Comparison of ENCODE assay signal across 9 cellular contexts in the genomic region with DNA sequence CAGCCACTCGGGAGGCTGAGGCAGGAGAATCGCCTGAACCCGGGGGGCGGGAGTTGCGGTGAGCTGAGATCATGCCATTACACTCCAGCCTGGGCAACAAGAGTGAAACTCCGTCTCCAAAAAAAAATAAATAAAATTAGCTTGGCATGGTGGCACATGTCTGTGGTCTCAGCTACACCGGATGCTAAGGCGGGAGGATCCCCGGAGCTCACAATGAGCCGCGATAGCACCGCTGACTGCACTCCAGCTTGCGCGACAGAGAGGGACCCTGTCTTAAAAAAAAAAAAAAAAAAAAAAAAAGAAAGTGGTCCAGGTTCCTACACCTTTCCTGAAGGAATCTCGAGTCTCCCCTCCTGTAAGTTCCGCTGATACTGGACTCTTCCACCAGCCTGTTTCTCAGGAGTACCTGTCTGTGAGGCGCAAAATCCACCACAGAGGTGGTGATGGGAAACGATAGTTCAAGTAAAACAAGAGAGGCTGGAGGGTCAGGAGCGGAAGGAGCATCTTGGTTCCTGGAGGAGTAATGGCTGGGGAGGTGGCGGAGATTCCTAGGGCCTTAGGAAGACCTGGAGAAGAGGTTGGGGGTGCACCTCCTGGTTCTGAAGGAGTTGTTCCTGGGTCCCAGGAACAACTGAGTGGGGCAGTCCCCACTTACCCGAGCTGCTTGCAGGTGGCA. TPM values are rescaled to one million over a fixed set of nuclear protein-coding genes. Genes with fewer than 3 reads are reported as not detected.
A peak's percentile ranks its signal among the peaks of the same experiment; 100 is the strongest.
DNase-seq lines count a peak whose midpoint lies in the region; FAIRE-seq and TF ChIP-seq lines count a peak whose summit lies in the region.
"Had no signal": no experiment of that assay in that cellular context is flagged by ENCODE, and none has a peak within 500 bp of the region (broad histone marks: within the 10 kb centered on the region; RNA-seq: fewer than 3 reads in every experiment).

No MANE protein-coding gene starts in this region.

- peak overlapping the region; percentile 68 for H3K27ac Mint-ChIP-seq in progenitor cell of endocrine pancreas

- H3K36me3 ChIP-seq in ES-I3 (ENCODE audit: insufficient read depth, low read length): peaks cover 9% of the 10 kb centered on the region; the same call in 1 of the 2 replicates
- H3K36me3 ChIP-seq: SJSA1 had no signal

- H3K4me1 Mint-ChIP-seq in progenitor cell of endocrine pancreas (ENCODE audit: low read depth): peaks cover 14% of the 10 kb centered on the region

- TF ChIP-seq CTCF in epithelial cell of proximal tubule (conservative IDR thresholded peaks at IDR 0.05; ENCODE audit: low read depth, low read length): no peak
- no peak for TF ChIP-seq CTCF in progenitor cell of endocrine pancreas (IDR thresholded peaks at IDR 0.05; ENCODE audit: unreplicated experiment)

- peaks cover 3% of the 10 kb centered on the region for H3K36me3 Mint-ChIP-seq in progenitor cell of endocrine pancreas (ENCODE audit: insufficient read depth)

- H3K4me1 ChIP-seq in ES-I3 (ENCODE audit: insufficient read depth, low read length): peaks cover 11% of the 10 kb centered on the region; the same call in 1 of the 2 replicates

- DNase-seq in RPMI7951 (ENCODE audit: low read depth) (peak; percentile 30), epithelial cell of proximal tubule (ENCODE audit: low read depth) (no peak), progenitor cell of endocrine pancreas (ENCODE audit: low spot score, unreplicated experiment) (no peak), ureter (ENCODE audit: low spot score) (no peak), GM12892 (ENCODE audit: insufficient read length) (no peak), NCI-H187 treated with DMSO at 0.1 percent for 48 hours (lab: John Stamatoyannopoulos, UW) (no peak)
- DNase-seq in activated CD4-positive, CD25-positive, alpha-beta regulatory T cell treated with anti-CD3 and anti-CD28 coated beads, Interleukin-2, amount 50 U/mL, for 72 hours: no peak

- no peak for FAIRE-seq in GM12892 (lab: Jason Lieb, UNC)

- no peaks in the 10 kb centered on the region for H3K9me3 Mint-ChIP-seq in progenitor cell of endocrine pancreas (ENCODE audit: low read depth)

- no peak for TF ChIP-seq POLR2A in GM12892 (IDR thresholded peaks at IDR 0.05; ENCODE audit: low read depth, low read length)

- H3K9ac ChIP-seq in ES-I3 (ENCODE audit: low read depth, low read length): peak overlapping the region; percentile 95

- H3K4me3 ChIP-seq in epithelial cell of proximal tubule (ENCODE audit: low read depth, low read length): peak overlapping the region; percentile 35
- H3K4me3 ChIP-seq: SJSA1 had no signal

- H3K4me3 Mint-ChIP-seq in progenitor cell of endocrine pancreas (ENCODE audit: low read depth): peak overlapping the region; percentile 82

- no peaks in the 10 kb centered on the region for H3K9me3 ChIP-seq in ES-I3 (ENCODE audit: control insufficient read depth, insufficient read depth, low read length)
- H3K9me3 ChIP-seq: SJSA1 had no signal

- peaks cover 8% of the 10 kb centered on the region for H3K27me3 Mint-ChIP-seq in progenitor cell of endocrine pancreas

RNA-seq across cellular contexts. Expression of a gene that starts 0.5 kb away (rescaled TPM):
- 0.60 and 0.78 TPM in 2 replicates for total RNA-seq in RPMI7951 (2014; rRNA removed; shearing (Covaris generic))
- total RNA-seq in epithelial cell of proximal tubule: 2.9 and 3.0 TPM in 2 replicates
- 5.4 and 6.9 TPM in 2 replicates for total RNA-seq in progenitor cell of endocrine pancreas
- total RNA-seq in ureter: 5.0 TPM
- polyA plus RNA-seq in GM12892 (2012; ENCODE audit: missing spikeins): not detected
- total RNA-seq: SJSA1 had no signal

RNA-seq across cellular contexts. Expression of a gene that starts 3.4 kb away (rescaled TPM):
- total RNA-seq in RPMI7951 (2014; rRNA removed; shearing (Covaris generic)): not detected in 2 replicates
- not detected in 2 replicates for total RNA-seq in epithelial cell of proximal tubule
- not detected in 2 replicates for total RNA-seq in progenitor cell of endocrine pancreas
- total RNA-seq in ureter: not detected
- not detected for polyA plus RNA-seq in GM12892 (2012; ENCODE audit: missing spikeins)
- total RNA-seq: SJSA1 had no signal

RNA-seq across cellular contexts. Expression of a gene that starts 5.3 kb away (rescaled TPM):
- total RNA-seq in RPMI7951 (2014; rRNA removed; shearing (Covaris generic)): 0.12 TPM in 1 of 2 replicates, not detected in the other
- total RNA-seq in epithelial cell of proximal tubule (not detected in 2 replicates), progenitor cell of endocrine pancreas (0.55 and 1.0 TPM in 2 replicates), ureter (0.91 TPM)
- not detected for polyA plus RNA-seq in GM12892 (2012; ENCODE audit: missing spikeins)
- total RNA-seq: SJSA1 had no signal

RNA-seq across cellular contexts. Expression of a gene that starts 11.6 kb away (rescaled TPM):
- total RNA-seq in RPMI7951 (2014; rRNA removed; shearing (Covaris generic)): 1.9 and 2.3 TPM in 2 replicates
- 3.5 and 6.9 TPM in 2 replicates for total RNA-seq in epithelial cell of proximal tubule
- total RNA-seq in progenitor cell of endocrine pancreas: 1.9 and 2.4 TPM in 2 replicates
- total RNA-seq in ureter: 21.2 TPM
- polyA plus RNA-seq in GM12892 (2012; ENCODE audit: missing spikeins): not detected

RNA-seq across cellular contexts. Expression of a gene that starts 32.4 kb away (rescaled TPM):
- 0.24 and 0.39 TPM in 2 replicates for total RNA-seq in RPMI7951 (2014; rRNA removed; shearing (Covaris generic))
- total RNA-seq in epithelial cell of proximal tubule (0.72 and 1.5 TPM in 2 replicates), progenitor cell of endocrine pancreas (2.0 and 2.1 TPM in 2 replicates), ureter (2.2 TPM)
- polyA plus RNA-seq in GM12892 (2012; ENCODE audit: missing spikeins): 0.55 TPM
